ENCODE assay signal across 27 cellular contexts in the genomic region with DNA sequence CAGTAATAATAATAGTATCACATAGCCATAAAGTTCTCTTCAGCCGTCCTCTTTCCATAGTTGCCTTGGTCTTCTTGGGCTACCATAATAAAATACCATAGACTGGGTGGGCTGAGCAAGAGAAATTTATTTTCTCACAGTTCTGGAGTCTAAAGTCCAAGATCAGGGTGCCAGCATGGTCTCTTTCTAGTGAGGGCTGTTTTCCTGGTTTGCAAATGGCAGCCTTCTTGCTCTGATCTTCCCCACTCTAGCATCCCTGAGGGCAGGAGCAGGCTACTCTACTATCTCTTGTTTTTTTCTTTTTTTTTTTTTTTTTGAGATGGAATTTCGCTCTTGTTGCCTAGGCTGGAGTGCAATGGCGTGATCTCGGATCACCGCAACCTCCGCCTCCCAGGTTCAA. TPM values are rescaled to one million over a fixed set of nuclear protein-coding genes. Genes with fewer than 3 reads are reported as not detected.
DNase-seq lines count a peak whose midpoint lies in the region; ATAC-seq, FAIRE-seq and TF ChIP-seq lines count a peak whose summit lies in the region.
"Had no signal": no experiment of that assay in that cellular context is flagged by ENCODE, and none has a peak within 500 bp of the region (broad histone marks: within the 10 kb centered on the region; RNA-seq: fewer than 3 reads in every experiment).

No MANE protein-coding gene starts in this region.

- no peak overlapping the region for H3K23ac ChIP-seq in H1 (ENCODE audit: insufficient read length)

- no peak overlapping the region for H2BK5ac ChIP-seq in H1 (ENCODE audit: low read depth, low read length)

- H3K9ac ChIP-seq in H1 (replicated peaks in 1 of 4; ENCODE audit: extremely low read depth in 1 of 4, low read depth in 3 of 4, low read length in 3 of 4), result no peak overlapping the region
- H3K9ac ChIP-seq: BLaER1 treated with 17β-estradiol and CSF1 and Interleukin-3, amounts not matched to agents 10 nM and 100 nM had no signal

- no peaks in the 10 kb centered on the region for H3K79me2 ChIP-seq in H1 (ENCODE audit: control insufficient read depth in 1 of 2, insufficient read depth in 2 of 2, low read length in 2 of 2)

- H3K4me2 ChIP-seq in H1 (ENCODE audit: insufficient read depth in 1 of 2, low read depth in 2 of 2, low read length in 2 of 2), result no peak overlapping the region
- H3K4me2 ChIP-seq: BLaER1 treated with 17β-estradiol and CSF1 and Interleukin-3, amounts not matched to agents 10 nM and 100 nM had no signal

- TF ChIP-seq POLR2A in H1 (IDR thresholded peaks at IDR 0.05; ENCODE audit: control extremely low read depth in 1 of 2, low read depth in 2 of 2, low read length in 2 of 2), result no peak

- no peak overlapping the region for H4K91ac ChIP-seq in H1 (replicated peaks; ENCODE audit: insufficient read length, low read length)

- H2BK15ac ChIP-seq in H1 (ENCODE audit: low read length), result no peak overlapping the region

- H3K36me3 ChIP-seq in H1 (ENCODE audit: control insufficient read depth in 2 of 4, insufficient read depth in 4 of 4, low read length in 3 of 4), result no peaks in the 10 kb centered on the region
- H3K36me3 ChIP-seq: BLaER1 treated with 17β-estradiol and CSF1 and Interleukin-3, amounts not matched to agents 10 nM and 100 nM had no signal

- no peak overlapping the region for H3K4me3 ChIP-seq in H1 (ENCODE audit: extremely low read depth in 1 of 4, insufficient read depth in 2 of 4, low read depth in 3 of 4, low read length in 4 of 4)
- H3K4me3 ChIP-seq: BLaER1 treated with 17β-estradiol and CSF1 and Interleukin-3, amounts not matched to agents 10 nM and 100 nM had no signal

- no peak for ATAC-seq in left ventricle myocardium superior
- ATAC-seq in esophagus mucosa, result no peak
- ATAC-seq: CD8-positive, alpha-beta T cell had no signal

- no peak overlapping the region for H2AK5ac ChIP-seq in H1 (ENCODE audit: low read depth, low read length)

- H3K23me2 ChIP-seq in H1 (ENCODE audit: low read depth, low read length), result no peaks in the 10 kb centered on the region

- H3K4me1 ChIP-seq in H1 (replicated peaks in 1 of 4; ENCODE audit: control insufficient read depth in 3 of 4, insufficient read depth in 4 of 4, low read length in 3 of 4), result peaks cover 6 to 15% (median 11%) of the 10 kb centered on the region in 4 experiments; a peak in 6 of 7 replicates

- TF ChIP-seq RAD21 in H1 (IDR thresholded peaks at IDR 0.05 in 1 of 2, conservative IDR thresholded peaks at IDR 0.05 in 1 of 2; ENCODE audit: low read depth in 2 of 2, low read length in 2 of 2), result no peak

- H4K8ac ChIP-seq in H1 (ENCODE audit: extremely low read depth, insufficient read depth, low read length), result no peak overlapping the region

- no peak overlapping the region for H3K27ac ChIP-seq in H1 (ENCODE audit: low read depth, low read length)
- H3K27ac ChIP-seq: 22Rv1; BLaER1 treated with 17β-estradiol and CSF1 and Interleukin-3, amounts not matched to agents 10 nM and 100 nM; C4-2B had no signal

- H3K56ac ChIP-seq in H1 (replicated peaks; ENCODE audit: insufficient read length, low read depth, low read length), result no peak overlapping the region

- H3K9me3 ChIP-seq in H1 (ENCODE audit: insufficient read depth in 2 of 2, low read depth in 1 of 2, low read length in 1 of 2), result no peaks in the 10 kb centered on the region
- H3K9me3 ChIP-seq: BLaER1 treated with 17β-estradiol and CSF1 and Interleukin-3, amounts not matched to agents 10 nM and 100 nM; Caco-2 had no signal

- POLR2A ChIA-PET in H1 (lab: Charles Lee; ENCODE audit: partially characterized antibody), result interaction anchor here (0.7 to 1.2 kb wide), 2 partner anchors 336 to 637 kb away, joined by 3 to 4 read pairs; a partner anchor contains a TSS

- DNase-seq in cardiac septum (ENCODE audit: low spot score), result peak; percentile 7
- no peak for DNase-seq in left ventricle myocardium superior
- DNase-seq in H1 (ENCODE audit: low read depth in 1 of 2, low spot score in 2 of 2), result no peak
- peak; percentile 14 for DNase-seq in mesenteric fat pad (ENCODE audit: low spot score)
- peak; percentile 3 for DNase-seq in posterior vena cava (ENCODE audit: low spot score)
- no peak for DNase-seq in NCI-H2171 (lab: John Stamatoyannopoulos, UW)
- no peak for DNase-seq in DMS 273 (lab: John Stamatoyannopoulos, UW; ENCODE audit: unreplicated experiment)
- DNase-seq: ACHN; Caco-2; Calu3; CD4-positive, alpha-beta T cell; CD8-positive, alpha-beta T cell; DMS 273 treated with DMSO at 0.1 percent for 48 hours; DMS153; DMS53; DMS79; DND-41; GF-D8 had no signal

- H3K4ac ChIP-seq in H1 (replicated peaks; ENCODE audit: insufficient read length, low read depth, low read length), result no peak overlapping the region

- no peaks in the 10 kb centered on the region for H3K79me1 ChIP-seq in H1 (ENCODE audit: low read depth, low read length)

- no peak overlapping the region for H3K14ac ChIP-seq in H1 (ENCODE audit: insufficient read length)

- CTCF ChIA-PET in H1 (lab: Charles Lee; ENCODE audit: partially characterized antibody), result interaction anchor here (2.7 to 3.6 kb wide), 2 partner anchors 9 to 10 kb away, joined by 10 to 16 read pairs; no protein-coding TSS in a partner anchor

- H2BK12ac ChIP-seq in H1 (ENCODE audit: low read depth, low read length), result no peak overlapping the region; the same call in 1 of the 2 replicates

- no peaks in the 10 kb centered on the region for H3K27me3 ChIP-seq in H1 (replicated peaks in 1 of 4; ENCODE audit: control insufficient read depth in 3 of 4, extremely low read depth in 1 of 4, insufficient read depth in 3 of 4, low read length in 3 of 4)
- H3K27me3 ChIP-seq: BLaER1 treated with 17β-estradiol and CSF1 and Interleukin-3, amounts not matched to agents 10 nM and 100 nM had no signal

- no peak for TF ChIP-seq CTCF in H1 (IDR thresholded peaks at IDR 0.05; ENCODE audit: control extremely low read depth in 1 of 3, insufficient read depth in 1 of 3, low read depth in 1 of 3, low read length in 3 of 3)

- H4K5ac ChIP-seq in H1 (ENCODE audit: insufficient read length, low read depth, low read length), result no peak overlapping the region

- H2BK20ac ChIP-seq in H1 (ENCODE audit: low read length), result peak overlapping the region; percentile 99; the same call in 1 of the 2 replicates

- intact Hi-C loops in cardiac septum (cut with DNase I), result no loop called here
- intact Hi-C loops in left ventricle myocardium superior (cut with micrococcal nuclease), result no loop called here
- intact Hi-C loops in posterior vena cava (cut with DNase I), result no loop called here

- H3K18ac ChIP-seq in H1 (ENCODE audit: extremely low read depth, low read length), result no peak overlapping the region; the same call in 1 of the 2 replicates

- TF ChIP-seq EP300 in H1 (IDR thresholded peaks at IDR 0.05; ENCODE audit: borderline replicate concordance in 1 of 2, low read depth in 2 of 2, low read length in 2 of 2), result no peak

- FAIRE-seq in H1 (lab: Jason Lieb, UNC), result no peak
- FAIRE-seq: A204.1, D721Med, G401.6, GM12891, GM19239 had no signal

- H2AFZ ChIP-seq in H1 (ENCODE audit: low read length), result no peak overlapping the region

- H4K20me1 ChIP-seq in H1 (replicated peaks in 1 of 2; ENCODE audit: control insufficient read depth in 1 of 2, insufficient read depth in 2 of 2, low read length in 2 of 2), result no peaks in the 10 kb centered on the region
- H4K20me1 ChIP-seq: BLaER1 treated with 17β-estradiol and CSF1 and Interleukin-3, amounts not matched to agents 10 nM and 100 nM had no signal

- no peak overlapping the region for H2BK120ac ChIP-seq in H1 (replicated peaks; ENCODE audit: low read depth, low read length)

- 92% methylated on average over 1 of the region's 6 CpGs; no CpG with 5 or more reads in 1 of the 2 experiments for WGBS in H1 (ENCODE audit: extremely low coverage in 1 of 2, insufficient coverage in 1 of 2, insufficient read length in 1 of 2, insufficient replicate concordance in 2 of 2, low coverage in 1 of 2, low lambda C conversion rate in 2 of 2, missing lambda C conversion rate in 1 of 2), 2 experiments

TF ChIP-seq in H1, 55 proteins besides CTCF, POLR2A, EP300 and RAD21:
- TF ChIP-seq BCL11A (IDR thresholded peaks at IDR 0.05; ENCODE audit: low read depth in 2 of 2, low read length in 2 of 2) (no peak), SP4 (IDR thresholded peaks at IDR 0.05; ENCODE audit: low read length) (no peak), ASH2L (IDR thresholded peaks at IDR 0.05; ENCODE audit: low read length) (no peak)
- TF ChIP-seq, protein P1, sequence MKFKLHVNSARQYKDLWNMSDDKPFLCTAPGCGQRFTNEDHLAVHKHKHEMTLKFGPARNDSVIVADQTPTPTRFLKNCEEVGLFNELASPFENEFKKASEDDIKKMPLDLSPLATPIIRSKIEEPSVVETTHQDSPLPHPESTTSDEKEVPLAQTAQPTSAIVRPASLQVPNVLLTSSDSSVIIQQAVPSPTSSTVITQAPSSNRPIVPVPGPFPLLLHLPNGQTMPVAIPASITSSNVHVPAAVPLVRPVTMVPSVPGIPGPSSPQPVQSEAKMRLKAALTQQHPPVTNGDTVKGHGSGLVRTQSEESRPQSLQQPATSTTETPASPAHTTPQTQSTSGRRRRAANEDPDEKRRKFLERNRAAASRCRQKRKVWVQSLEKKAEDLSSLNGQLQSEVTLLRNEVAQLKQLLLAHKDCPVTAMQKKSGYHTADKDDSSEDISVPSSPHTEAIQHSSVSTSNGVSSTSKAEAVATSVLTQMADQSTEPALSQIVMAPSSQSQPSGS (IDR thresholded peaks at IDR 0.05; ENCODE audit: low read length), result no peak

RNA-seq across cellular contexts. Expression of a gene that starts 8.2 kb away (rescaled TPM):
- 2.1 TPM for total RNA-seq in cardiac septum
- 1.2 TPM for total RNA-seq in left ventricle myocardium superior
- total RNA-seq in H1 (2021; fragmentation: NEBNext Ultra II Directional; extraction: Animal tissue kit (Norgen Biotek cat#: 25700)), result 38.8 and 40.8 TPM in 2 replicates
- polyA plus RNA-seq in H1 (2011; rRNA removed), result 25.2 and 26.2 TPM in 2 replicates
- 21.1 TPM for polyA plus RNA-seq in H1 (2011; cell fraction: cytosol; rRNA removed)
- polyA plus RNA-seq in H1 (2011; cell fraction: nucleus; rRNA removed), result 48.4 TPM
- polyA plus RNA-seq in H1 (2012, experiment 1 of 2), result 22.5 to 25.1 TPM (median 23.6 TPM) in 4 replicates
- 15.4 TPM for polyA plus RNA-seq in H1 (2012, experiment 2 of 2)
- polyA plus RNA-seq in H1 (2013, experiment 1 of 2), result 17.8 TPM
- polyA plus RNA-seq in H1 (2013, experiment 2 of 2), result 16.3 TPM
- polyA minus RNA-seq in H1 (2011; rRNA and poly(A)+ RNA removed), result 42.9 and 43.2 TPM in 2 replicates
- polyA minus RNA-seq in H1 (2011; cell fraction: cytosol; rRNA and poly(A)+ RNA removed), result 38.0 TPM
- polyA minus RNA-seq in H1 (2011; cell fraction: nucleus; rRNA and poly(A)+ RNA removed), result 31.0 TPM
- 3.4 TPM for total RNA-seq in mesenteric fat pad
- total RNA-seq in posterior vena cava, result 1 to 10 TPM; 1.5 to 1.8 TPM
- 3.0 TPM for total RNA-seq in esophagus mucosa

Comparison
In these comparisons a context has a peak if more than half of its experiments do, and no peak if none do; other contexts are left out.
1. DNase-seq: peak in cardiac septum (single experiment), mesenteric fat pad (single experiment) and posterior vena cava (single experiment); none in left ventricle myocardium superior (single experiment), H1 (0 of 2), NCI-H2171 (single experiment) and DMS 273 (single experiment).